Comparison of ENCODE assay signal across 7 cellular contexts in genomic region chr2:87519158-87520011, GRCh38.
DNase-seq lines count a peak whose midpoint lies in the region; ATAC-seq and TF ChIP-seq lines count a peak whose summit lies in the region.
"Not testable (repeated sequence)": the region's sequence is repeated elsewhere in the genome, so short reads cannot be mapped to it uniquely, and the experiment has no call there.

No MANE protein-coding gene starts in this region.

- peak; percentile 37 for ATAC-seq in GM18508 (IDR thresholded peaks at IDR 0.05; ENCODE audit: insufficient read depth, unreplicated experiment)
- ATAC-seq in GM21576 (IDR thresholded peaks at IDR 0.05; ENCODE audit: unreplicated experiment): peak; percentile 45
- ATAC-seq in HG03060 (IDR thresholded peaks at IDR 0.05; ENCODE audit: low read depth, unreplicated experiment): peak; percentile 52
- ATAC-seq in Right ventricle myocardium inferior: peak; percentile 29
- peak; percentile 66 to 70 for ATAC-seq in lower lobe of right lung

- not testable (repeated sequence) for TF ChIP-seq CTCF in lower lobe of right lung (IDR thresholded peaks at IDR 0.05)

- not testable (repeated sequence) for H3K27me3 ChIP-seq in MG63; lower lobe of right lung (ENCODE audit: low read depth)

- not testable (repeated sequence) for H3K9me3 Mint-ChIP-seq in activated naive CD4-positive, alpha-beta T cell treated with anti-CD3 and anti-CD28 coated beads, Interleukin-2, amount 50 U/mL, for 24 hours

- H3K4me1 ChIP-seq in lower lobe of right lung: not testable (repeated sequence)

- H3K27ac ChIP-seq in lower lobe of right lung: not testable (repeated sequence)

- not testable (repeated sequence) for H3K27me3 Mint-ChIP-seq in activated naive CD4-positive, alpha-beta T cell treated with anti-CD3 and anti-CD28 coated beads, Interleukin-2, amount 50 U/mL, for 24 hours

- H3K4me3 ChIP-seq in MG63, lower lobe of right lung: not testable (repeated sequence)

- peaks cover 61% of the 10 kb centered on the region for H3K4me1 Mint-ChIP-seq in activated naive CD4-positive, alpha-beta T cell treated with anti-CD3 and anti-CD28 coated beads, Interleukin-2, amount 50 U/mL, for 24 hours

- peak overlapping the region; percentile 57 for H3K27ac Mint-ChIP-seq in activated naive CD4-positive, alpha-beta T cell treated with anti-CD3 and anti-CD28 coated beads, Interleukin-2, amount 50 U/mL, for 24 hours

- intact Hi-C loops in Right ventricle myocardium inferior (cut with DNase I); lower lobe of right lung (cut with DNase I): not testable (repeated sequence)

- not testable (repeated sequence) for H3K4me3 Mint-ChIP-seq in activated naive CD4-positive, alpha-beta T cell treated with anti-CD3 and anti-CD28 coated beads, Interleukin-2, amount 50 U/mL, for 24 hours

- H3K36me3 Mint-ChIP-seq in activated naive CD4-positive, alpha-beta T cell treated with anti-CD3 and anti-CD28 coated beads, Interleukin-2, amount 50 U/mL, for 24 hours: peaks cover 25% of the 10 kb centered on the region

- H3K9me3 ChIP-seq in MG63, lower lobe of right lung: not testable (repeated sequence)

- DNase-seq in MG63: peak; percentile 32
- peak; percentile 31 for DNase-seq in Right ventricle myocardium inferior (ENCODE audit: missing footprints)
- DNase-seq in lower lobe of right lung: not testable (repeated sequence)

- not testable (repeated sequence) for H3K36me3 ChIP-seq in MG63, lower lobe of right lung
